Comparison of ENCODE assay signal across 8 cellular contexts in genomic region chr12:131895640-131896079, GRCh38. TPM values are rescaled to one million over a fixed set of nuclear protein-coding genes. Genes with fewer than 3 reads are reported as not detected.
A peak's percentile ranks its signal among the peaks of the same experiment; 100 is the strongest.
DNase-seq lines count a peak whose midpoint lies in the region; ATAC-seq and TF ChIP-seq lines count a peak whose summit lies in the region.

No MANE protein-coding gene starts in this region.

- peaks cover 12% of the 10 kb centered on the region for H3K4me1 Mint-ChIP-seq in activated naive CD8-positive, alpha-beta T cell treated with anti-CD3 and anti-CD28 coated beads, Interleukin-2, amount 10 ng/mL, durations not matched to agents 7 days and 5 days

- peak overlapping the region; percentile 97 for H3K27ac ChIP-seq in layer of hippocampus (ENCODE audit: low read depth, low read length)
- H3K27ac ChIP-seq in thoracic aorta, result peak overlapping the region; percentile 94

- ATAC-seq in GM19023 (IDR thresholded peaks at IDR 0.05; ENCODE audit: unreplicated experiment) (peak; percentile 11), HG03159 (IDR thresholded peaks at IDR 0.05; ENCODE audit: unreplicated experiment) (peak; percentile 2), thoracic aorta (ENCODE audit: insufficient number of reproducible peaks, low FRiP score, low read depth) (no peak)
- ATAC-seq in activated naive CD8-positive, alpha-beta T cell treated with anti-CD3 and anti-CD28 coated beads, Interleukin-2, amount 10 ng/mL, durations not matched to agents 7 days and 5 days (ENCODE audit: low read depth), result no peak

- no peaks in the 10 kb centered on the region for H3K9me3 ChIP-seq in thoracic aorta

- no peaks in the 10 kb centered on the region for H3K36me3 Mint-ChIP-seq in activated naive CD8-positive, alpha-beta T cell treated with anti-CD3 and anti-CD28 coated beads, Interleukin-2, amount 10 ng/mL, durations not matched to agents 7 days and 5 days

- peak overlapping the region; percentile 84 for H3K27ac Mint-ChIP-seq in activated naive CD8-positive, alpha-beta T cell treated with anti-CD3 and anti-CD28 coated beads, Interleukin-2, amount 10 ng/mL, durations not matched to agents 7 days and 5 days

- POLR2A ChIA-PET in activated naive CD8-positive, alpha-beta T cell treated with anti-CD3 and anti-CD28 coated beads, Interleukin-2, amount 10 ng/mL, durations not matched to agents 7 days and 5 days (lab: Charles Lee), result interaction anchor here (0.6 kb wide), 1 partner anchor 35 kb away, joined by 3 read pairs; no protein-coding TSS in a partner anchor

- H3K27me3 ChIP-seq in layer of hippocampus (ENCODE audit: control insufficient read depth, insufficient read depth, low read length) (no peaks in the 10 kb centered on the region), thoracic aorta (replicated peaks; ENCODE audit: insufficient read depth) (no peaks in the 10 kb centered on the region)

- no peaks in the 10 kb centered on the region for H3K27me3 Mint-ChIP-seq in activated naive CD8-positive, alpha-beta T cell treated with anti-CD3 and anti-CD28 coated beads, Interleukin-2, amount 10 ng/mL, durations not matched to agents 7 days and 5 days

- TF ChIP-seq CTCF in thoracic aorta (IDR thresholded peaks at IDR 0.05), result no peak

- no peak for DNase-seq in activated naive CD8-positive, alpha-beta T cell treated with anti-CD3 and anti-CD28 coated beads, Interleukin-2, amount 10 ng/mL, durations not matched to agents 7 days and 5 days
- DNase-seq in thoracic aorta (ENCODE audit: low spot score), result no peak
- no peak for DNase-seq in middle frontal gyrus (ENCODE audit: extremely low spot score, low spot score)
- DNase-seq in DMS 273 treated with DMSO at 0.1 percent for 48 hours (lab: John Stamatoyannopoulos, UW), result no peak
- no peak for DNase-seq in DMS 273 (lab: John Stamatoyannopoulos, UW; ENCODE audit: unreplicated experiment)

- H3K36me3 ChIP-seq in thoracic aorta, result peaks cover 7% of the 10 kb centered on the region

- peak overlapping the region; percentile 89 for H3K4me3 Mint-ChIP-seq in activated naive CD8-positive, alpha-beta T cell treated with anti-CD3 and anti-CD28 coated beads, Interleukin-2, amount 10 ng/mL, durations not matched to agents 7 days and 5 days

- H3K4me3 ChIP-seq in thoracic aorta, result peak overlapping the region; percentile 85

- H3K4me1 ChIP-seq in thoracic aorta (ENCODE audit: control insufficient read depth in 1 of 2, low read depth in 2 of 2), result peaks cover 4 to 11% of the 10 kb centered on the region in 2 donors

- H3K9me3 Mint-ChIP-seq in activated naive CD8-positive, alpha-beta T cell treated with anti-CD3 and anti-CD28 coated beads, Interleukin-2, amount 10 ng/mL, durations not matched to agents 7 days and 5 days, result no peaks in the 10 kb centered on the region

RNA-seq across cellular contexts. Expression of gene ULK1, which starts 1.2 kb away (rescaled TPM):
- 10 to 100 TPM; 32.6 to 33.2 TPM for total RNA-seq in activated naive CD8-positive, alpha-beta T cell treated with anti-CD3 and anti-CD28 coated beads, Interleukin-2, amount 10 ng/mL, durations not matched to agents 7 days and 5 days
- 10 to 100 TPM; 23.2 to 40.6 TPM for total RNA-seq in thoracic aorta

RNA-seq across cellular contexts. Expression of gene PUS1, which starts 33.4 kb away (rescaled TPM):
- 10 to 100 TPM; 45.3 to 48.6 TPM for total RNA-seq in activated naive CD8-positive, alpha-beta T cell treated with anti-CD3 and anti-CD28 coated beads, Interleukin-2, amount 10 ng/mL, durations not matched to agents 7 days and 5 days
- total RNA-seq in thoracic aorta, result 10 to 100 TPM in 1 of 2 donors, 1 to 10 TPM in 1; 5.8 to 31.7 TPM

RNA-seq across cellular contexts. Expression of gene EP400, which starts 54.1 kb away (rescaled TPM):
- 10 to 100 TPM; 66.7 to 70.2 TPM for total RNA-seq in activated naive CD8-positive, alpha-beta T cell treated with anti-CD3 and anti-CD28 coated beads, Interleukin-2, amount 10 ng/mL, durations not matched to agents 7 days and 5 days
- total RNA-seq in thoracic aorta, result 10 to 100 TPM; 20.2 to 47.3 TPM

Comparison
In these comparisons a context has a peak if more than half of its experiments do, and no peak if none do; other contexts are left out.
1. ATAC-seq: peak in GM19023 (single experiment) and HG03159 (single experiment); none in activated naive CD8-positive, alpha-beta T cell treated with anti-CD3 and anti-CD28 coated beads, Interleukin-2, amount 10 ng/mL, durations not matched to agents 7 days and 5 days (single experiment) and thoracic aorta (single experiment).